Comparison of ENCODE assay signal across 8 cellular contexts in the genomic region with DNA sequence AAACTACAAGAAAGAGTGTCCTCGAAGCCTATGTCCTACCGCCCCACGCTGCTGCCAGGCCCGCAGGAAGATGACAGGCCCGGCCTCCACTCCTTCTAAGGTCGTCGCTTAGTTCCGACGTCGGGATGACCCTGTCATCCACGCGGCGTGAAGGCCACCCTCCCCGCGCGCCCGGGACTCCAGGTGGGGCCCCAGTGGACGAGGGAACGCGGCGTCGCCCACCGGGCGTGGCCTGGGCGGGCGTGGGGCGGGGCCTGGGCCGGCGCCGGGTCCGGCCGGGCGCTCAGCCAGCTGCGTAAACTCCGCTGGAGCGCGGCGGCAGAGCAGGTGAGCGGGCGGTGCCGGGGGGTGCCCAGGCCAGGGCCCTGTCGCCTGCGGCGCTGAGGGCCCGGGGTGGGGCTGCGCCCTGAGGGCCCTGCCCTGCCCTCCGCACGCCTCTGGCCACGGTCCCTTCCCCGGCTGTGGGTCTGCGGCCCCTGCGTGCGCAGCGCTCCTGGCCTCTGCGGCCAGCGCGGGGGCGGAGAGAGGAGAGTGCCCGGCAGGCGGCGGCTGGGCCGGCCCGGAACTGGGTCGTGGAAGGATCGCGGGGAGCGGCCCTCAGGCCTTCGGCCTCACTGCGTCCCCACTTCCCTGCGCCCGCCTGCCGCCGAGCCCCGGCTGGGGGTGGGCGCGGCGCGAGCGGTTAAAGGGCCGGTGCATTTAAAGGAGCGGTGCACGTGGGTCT. TPM values are rescaled to one million over a fixed set of nuclear protein-coding genes. Genes with fewer than 3 reads are reported as not detected.
DNase-seq lines count a peak whose midpoint lies in the region; ATAC-seq, FAIRE-seq and TF ChIP-seq lines count a peak whose summit lies in the region.

PSEN2 (plus strand) TSS at position 294 of the 724 bp plus-strand sequence. CDS start 11,292 bp downstream, outside the sequence.

- peaks cover 5% of the 10 kb centered on the region; the same call in 1 of the 3 replicates for H3K9me3 ChIP-seq in A549
- H3K9me3 ChIP-seq in HepG2 (ENCODE audit: low read length) = no peaks in the 10 kb centered on the region

- H3K4me2 ChIP-seq in A549 (peak within 1 kb of the TSS; percentile 85), HepG2 (ENCODE audit: low read depth, low read length) (peak within 1 kb of the TSS; percentile 80)

- BruUV-seq in HepG2 (replicated peaks; lab: Mats Ljungman, UMichigan) = no TSS peak

- DNase-seq in A549 (ENCODE audit: low read depth in 1 of 2, low spot score in 1 of 2) (peak; percentile 61 to 62), NCI-H2196 (lab: John Stamatoyannopoulos, UW; ENCODE audit: unreplicated experiment) (peak; percentile 79), dermis blood vessel endothelial cell (peak; percentile 55), HepG2 (ENCODE audit: low spot score) (peak; percentile 24)
- peak; percentile 69 for DNase-seq in activated CD4-positive, alpha-beta T cell treated with anti-CD3 and anti-CD28 coated beads for 48 hours
- DNase-seq in stimulated activated CD4-positive, alpha-beta T cell treated with anti-CD3 and anti-CD28 coated beads, Interleukin-4, amount 100 ng/mL, for 4 hours = peak; percentile 23 to 66

- H3K36me3 ChIP-seq in HepG2 (replicated peaks in 1 of 2; ENCODE audit: control insufficient read depth in 1 of 2, insufficient read depth in 2 of 2, low read length in 2 of 2) = peaks cover 1 to 2% of the 10 kb centered on the region in 2 experiments; a peak in 2 of 5 replicates

- no peak for TF ChIP-seq CTCF in A549 (IDR thresholded peaks at IDR 0.05)
- no peak; the same call in 1 of the 2 replicates for TF ChIP-seq CTCF in HepG2 (CRISPR knock-in tag; IDR thresholded peaks at IDR 0.05)

- peak within 1 kb of the TSS; percentile 66 for H3K9ac ChIP-seq in HepG2 (ENCODE audit: insufficient read depth, low read depth, low read length)

- FAIRE-seq in A549 (lab: Jason Lieb, UNC) (no peak), HepG2 (lab: Jason Lieb, UNC) (no peak)

- no peaks in the 10 kb centered on the region for H4K20me1 ChIP-seq in HepG2 (ENCODE audit: insufficient read depth, low read length)

- H3K79me2 ChIP-seq in HepG2 (ENCODE audit: insufficient read depth, low read length) = no peaks in the 10 kb centered on the region

- peaks cover 0 to 3% of the 10 kb centered on the region in 2 experiments; a peak in 1 of 5 replicates for H3K27me3 ChIP-seq in HepG2 (ENCODE audit: control insufficient read depth in 1 of 2, insufficient read depth in 2 of 2, low read length in 2 of 2)

- H3K27ac ChIP-seq in A549 (peak within 1 kb of the TSS; percentile 90 to 95), HepG2 (ENCODE audit: extremely low read length, insufficient read depth, low read length) (no peak within 1 kb of the TSS)

- in situ Hi-C loops in HepG2 (cut with HindIII; ENCODE audit: extremely low pct_ligation_motif_present, low pct_unique_long_range_greater_than_20kb) = no loop called here

- POLR2A ChIA-PET in A549 (lab: Yijun Ruan, JAX) (interaction anchor here (0.6 to 0.7 kb wide), 2 partner anchors 68 to 423 kb away, joined by 3 to 9 read pairs; no protein-coding TSS in a partner anchor), HepG2 (lab: Yijun Ruan, JAX) (no interaction called here)

- 2% methylated on average over 18 of the region's 82 CpGs for WGBS in A549 (ENCODE audit: missing lambda C conversion rate)
- 2% methylated on average over 7 of the region's 82 CpGs for WGBS in HepG2 (ENCODE audit: low lambda C conversion rate)

- H2AFZ ChIP-seq in HepG2 (ENCODE audit: low read length) = peak within 1 kb of the TSS; percentile 36

- peak within 1 kb of the TSS; percentile 84 for H3K4me3 ChIP-seq in A549
- peak within 1 kb of the TSS; percentile 67 to 78 (median 78) for H3K4me3 ChIP-seq in HepG2 (replicated peaks in 1 of 3; ENCODE audit: insufficient read depth in 1 of 3, low read depth in 2 of 3, low read length in 3 of 3)

- CTCF ChIA-PET in A549 (lab: Yijun Ruan, JAX) = interaction anchor here (0.6 to 1.4 kb wide), 3 partner anchors 9 to 77 kb away, joined by 3 to 4 read pairs (median 3); no protein-coding TSS in a partner anchor
- CTCF ChIA-PET in HepG2 (lab: Yijun Ruan, JAX; ENCODE audit: low intra/inter-chr PET ratio, low total read pairs) = no interaction called here

- TF ChIP-seq EP300 in A549 (IDR thresholded peaks at IDR 0.05) (no peak), HepG2 (IDR thresholded peaks at IDR 0.05; ENCODE audit: low read depth in 2 of 2, low read length in 2 of 2) (no peak), HepG2 (CRISPR knock-in tag; IDR thresholded peaks at IDR 0.05; ENCODE audit: borderline replicate concordance) (no peak)

- intact Hi-C loops in HepG2 (cut with micrococcal nuclease; ENCODE audit: unreplicated experiment) = no loop called here

- 0 out of 5 replicates have a peak, but pooled peaks of 1 of the 2 experiments have one; percentile 20 for TF ChIP-seq RAD21 in A549 (conservative IDR thresholded peaks at IDR 0.05 in 1 of 2, IDR thresholded peaks at IDR 0.05 in 1 of 2)
- TF ChIP-seq RAD21 in HepG2 (CRISPR knock-in tag; IDR thresholded peaks at IDR 0.05) = 0 out of 2 replicates have a peak, but pooled peaks have one; percentile 30

- TF ChIP-seq POLR2A in A549 (IDR thresholded peaks at IDR 0.05; ENCODE audit: low read length) (peak; percentile 45), HepG2 (IDR thresholded peaks at IDR 0.05; ENCODE audit: insufficient read depth in 1 of 2, low read depth in 2 of 2, low read length in 2 of 2) (peak; percentile 47 to 51; a peak in 2 of 4 replicates)

- peaks cover 28% of the 10 kb centered on the region for H3K4me1 ChIP-seq in A549
- H3K4me1 ChIP-seq in HepG2 (ENCODE audit: insufficient read depth, low read length) = peaks cover 32% of the 10 kb centered on the region

- ATAC-seq in A549 (peak; percentile 92 to 93), GM18511 (IDR thresholded peaks at IDR 0.05; ENCODE audit: unreplicated experiment) (peak; percentile 96), HG02943 (IDR thresholded peaks at IDR 0.05; ENCODE audit: low read depth, unreplicated experiment) (peak; percentile 81), HepG2 (peak; percentile 94)

TF ChIP-seq in A549, 52 proteins besides CTCF, POLR2A, EP300 and RAD21 (continues in another document):
- TF ChIP-seq HMGXB4 (CRISPR knock-in tag; IDR thresholded peaks at IDR 0.05; ENCODE audit: borderline replicate concordance) = no peak

TF ChIP-seq in HepG2, 621 proteins besides CTCF, POLR2A, EP300 and RAD21 (continues in another document):
- TF ChIP-seq ARNT2 (CRISPR knock-in tag; IDR thresholded peaks at IDR 0.05; ENCODE audit: low read depth) (peak; percentile 74; the same call in 1 of the 2 replicates), ZNF674 (CRISPR knock-in tag; IDR thresholded peaks at IDR 0.05; ENCODE audit: low read depth) (no peak)
- TF ChIP-seq, protein P1, sequence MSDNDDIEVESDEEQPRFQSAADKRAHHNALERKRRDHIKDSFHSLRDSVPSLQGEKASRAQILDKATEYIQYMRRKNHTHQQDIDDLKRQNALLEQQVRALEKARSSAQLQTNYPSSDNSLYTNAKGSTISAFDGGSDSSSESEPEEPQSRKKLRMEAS (IDR thresholded peaks at IDR 0.05) = peak; percentile 53

RNA-seq across cellular contexts. Expression of gene PSEN2, which starts in this region (rescaled TPM):
- 24.2 and 27.9 TPM in 2 replicates for polyA plus RNA-seq in A549 (2011; rRNA removed)
- polyA plus RNA-seq in A549 (2012; cell fraction: cytosol; rRNA removed) = 24.1 and 29.9 TPM in 2 replicates
- 69.5 and 71.7 TPM in 2 replicates for polyA plus RNA-seq in A549 (2012; cell fraction: nucleus; rRNA removed)
- 22.0 to 23.4 TPM (median 23.4 TPM) in 3 replicates for polyA plus RNA-seq in A549 (2017; fragmentation: RNase III; extraction: RNeasy Plus Mini Kit Qiagen cat#74134 plus additional on column Dnase treatment)
- 39.1 and 39.8 TPM in 2 replicates for polyA minus RNA-seq in A549 (2011; rRNA and poly(A)+ RNA removed)
- 45.8 and 53.9 TPM in 2 replicates for total RNA-seq in dermis blood vessel endothelial cell
- 5.9 and 13.1 TPM in 2 replicates for total RNA-seq in HepG2 (2016; rRNA removed; fragmentation: Illumina TruSeq; extraction: Trizol)
- total RNA-seq in HepG2 (2016; cell fraction: cytosol; rRNA removed; fragmentation: Illumina TruSeq; extraction: Trizol; ENCODE audit: low read depth) = 4.8 and 5.9 TPM in 2 replicates
- total RNA-seq in HepG2 (2016; cell fraction: insoluble cytoplasmic fraction; rRNA removed; fragmentation: Illumina TruSeq; extraction: Trizol) = 6.9 and 11.6 TPM in 2 replicates
- 7.6 and 8.3 TPM in 2 replicates for total RNA-seq in HepG2 (2016; cell fraction: membrane; rRNA removed; fragmentation: Illumina TruSeq; extraction: Trizol)
- total RNA-seq in HepG2 (2016; cell fraction: nucleus; rRNA removed; fragmentation: Illumina TruSeq; extraction: Trizol) = 12.6 and 13.3 TPM in 2 replicates
- polyA plus RNA-seq in HepG2 (2011; rRNA removed) = 5.9 and 11.1 TPM in 2 replicates
- polyA plus RNA-seq in HepG2 (2011; cell fraction: cytosol; rRNA removed) = 6.9 and 7.2 TPM in 2 replicates
- 15.6 and 17.7 TPM in 2 replicates for polyA plus RNA-seq in HepG2 (2011; cell fraction: nucleus; rRNA removed)
- 3.6 and 4.6 TPM in 2 replicates for polyA plus RNA-seq in HepG2 (2012)
- 3.9 TPM in 2 replicates for polyA plus RNA-seq in HepG2 (2016; cell fraction: cytosol; fragmentation: Illumina TruSeq; extraction: Trizol; ENCODE audit: low read depth)
- 4.8 and 5.0 TPM in 2 replicates for polyA plus RNA-seq in HepG2 (2016; cell fraction: insoluble cytoplasmic fraction; fragmentation: Illumina TruSeq; extraction: Trizol; ENCODE audit: low read depth)
- polyA plus RNA-seq in HepG2 (2016; cell fraction: membrane; fragmentation: Illumina TruSeq; extraction: Trizol; ENCODE audit: low read depth) = 5.7 and 6.0 TPM in 2 replicates
- 17.4 and 20.1 TPM in 2 replicates for polyA plus RNA-seq in HepG2 (2016; cell fraction: nucleus; fragmentation: Illumina TruSeq; extraction: Trizol; ENCODE audit: insufficient read depth, low read depth)
- 21.7 and 55.4 TPM in 2 replicates for polyA minus RNA-seq in HepG2 (2011; rRNA and poly(A)+ RNA removed; ENCODE audit: low replicate concordance)
- polyA minus RNA-seq in HepG2 (2011; cell fraction: cytosol; rRNA and poly(A)+ RNA removed) = 3.9 and 5.3 TPM in 2 replicates
- 10.3 and 12.7 TPM in 2 replicates for polyA minus RNA-seq in HepG2 (2011; cell fraction: nucleus; rRNA and poly(A)+ RNA removed)

Comparison
In these comparisons a context has a peak if more than half of its experiments do, and no peak if none do; other contexts are left out.
1. DNase-seq: peak in every context shown above with its lines; median percentile 79 in NCI-H2196; 69 in activated CD4-positive, alpha-beta T cell treated with anti-CD3 and anti-CD28 coated beads for 48 hours; 62 in A549; 55 in dermis blood vessel endothelial cell; 44 in stimulated activated CD4-positive, alpha-beta T cell treated with anti-CD3 and anti-CD28 coated beads, Interleukin-4, amount 100 ng/mL, for 4 hours; 24 in HepG2.